Comparison of ENCODE assay signal across 11 cellular contexts in the genomic region with DNA sequence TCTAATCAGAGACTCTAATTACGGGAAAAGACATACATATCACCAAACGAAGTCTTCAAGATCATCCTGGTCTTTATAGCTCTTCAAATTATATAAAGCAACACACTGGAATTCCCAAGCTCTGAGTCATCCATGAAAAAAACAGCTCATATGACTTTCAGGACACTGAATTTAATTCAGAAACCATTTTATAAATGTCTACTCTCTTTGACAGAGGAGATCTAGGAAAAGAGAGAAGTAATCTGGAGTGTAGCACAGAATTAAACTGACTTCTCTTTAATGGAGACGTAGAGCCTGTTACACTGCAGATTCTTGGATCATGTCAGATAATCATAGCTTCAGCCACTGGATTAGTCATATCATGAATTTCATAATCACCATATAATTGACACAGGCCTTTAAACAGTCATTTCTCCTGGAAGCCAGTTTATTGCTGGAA.
DNase-seq lines count a peak whose midpoint lies in the region; ATAC-seq, FAIRE-seq and TF ChIP-seq lines count a peak whose summit lies in the region.
"Had no signal": no experiment of that assay in that cellular context is flagged by ENCODE, and none has a peak within 500 bp of the region (broad histone marks: within the 10 kb centered on the region; RNA-seq: fewer than 3 reads in every experiment).

No MANE protein-coding gene starts in this region.

- H3K4me3 Mint-ChIP-seq in type B pancreatic cell (no peak overlapping the region), Caco-2 (ENCODE audit: unreplicated experiment) (no peak overlapping the region)

- H3K9me3 ChIP-seq in mucosa of descending colon (no peaks in the 10 kb centered on the region), tibial nerve (peaks cover 0 to 5% (median 0%) of the 10 kb centered on the region in 4 donors), Caco-2 (0 out of 2 replicates have a peak, but pooled peaks cover 5% of the 10 kb centered on the region)
- H3K9me3 ChIP-seq: vagina had no signal

- no peak for TF ChIP-seq EP300 in tibial nerve (IDR thresholded peaks at IDR 0.05)

- H3K27ac Mint-ChIP-seq in type B pancreatic cell (no peak overlapping the region), Caco-2 (ENCODE audit: unreplicated experiment) (no peak overlapping the region)

- intact Hi-C loops in mucosa of descending colon (cut with DNase I, micrococcal nuclease): no loop called here
- intact Hi-C loops in Caco-2 (cut with micrococcal nuclease; ENCODE audit: unreplicated experiment): no loop called here

- TF ChIP-seq CTCF in bronchial epithelial cell (IDR thresholded peaks at IDR 0.05; ENCODE audit: insufficient read depth, low read length, severe bottlenecking) (no peak), mucosa of descending colon (IDR thresholded peaks at IDR 0.05) (no peak), type B pancreatic cell (conservative IDR thresholded peaks at IDR 0.05) (no peak), tibial nerve (IDR thresholded peaks at IDR 0.05) (no peak), Caco-2 (IDR thresholded peaks at IDR 0.05; ENCODE audit: insufficient read depth in 1 of 2, low read depth in 1 of 2, low read length in 1 of 2, severe bottlenecking in 1 of 2, unreplicated experiment in 1 of 2) (no peak)

- DNase-seq in COLO829 (ENCODE audit: low spot score): peak; percentile 78
- peak; percentile 57 for DNase-seq in NCI-H226
- DNase-seq in bronchial epithelial cell (ENCODE audit: low read depth): peak; percentile 87
- no peak for DNase-seq in mucosa of descending colon
- no peak for DNase-seq in type B pancreatic cell (ENCODE audit: extremely low spot score, unreplicated experiment)
- DNase-seq in tibial nerve (ENCODE audit: low spot score in 2 of 2): no peak
- no peak for DNase-seq in hypothalamus (lab: John Stamatoyannopoulos, UW)
- DNase-seq in Caco-2: no peak
- DNase-seq: DMS79, hippocampal formation had no signal

- H3K4me1 ChIP-seq in mucosa of descending colon (ENCODE audit: low read depth): no peaks in the 10 kb centered on the region
- no peaks in the 10 kb centered on the region for H3K4me1 ChIP-seq in tibial nerve
- no peaks in the 10 kb centered on the region for H3K4me1 ChIP-seq in Caco-2

- CTCF ChIA-PET in Caco-2 (lab: Charles Lee): interaction anchor here (1.1 to 2.0 kb wide), 4 partner anchors 9 to 126 kb away, joined by 3 to 8 read pairs (median 5); no protein-coding TSS in a partner anchor

- no peak for FAIRE-seq in bronchial epithelial cell (lab: Jason Lieb, UNC)

- POLR2A ChIA-PET in Caco-2 (lab: Charles Lee): no interaction called here

- H3K9me3 Mint-ChIP-seq in type B pancreatic cell (no peaks in the 10 kb centered on the region), Caco-2 (ENCODE audit: unreplicated experiment) (no peaks in the 10 kb centered on the region)

- H3K27ac ChIP-seq in tibial nerve: no peak overlapping the region
- H3K27ac ChIP-seq: vagina had no signal

- H3K4me3 ChIP-seq in bronchial epithelial cell (ENCODE audit: low read depth, low read length): no peak overlapping the region
- no peak overlapping the region for H3K4me3 ChIP-seq in mucosa of descending colon
- no peak overlapping the region for H3K4me3 ChIP-seq in tibial nerve
- no peak overlapping the region for H3K4me3 ChIP-seq in Caco-2 (ENCODE audit: low read depth, low read length)
- H3K4me3 ChIP-seq: vagina had no signal

- H3K36me3 Mint-ChIP-seq in type B pancreatic cell (no peaks in the 10 kb centered on the region), Caco-2 (ENCODE audit: insufficient read depth, unreplicated experiment) (no peaks in the 10 kb centered on the region)

- TF ChIP-seq POLR2A in tibial nerve (IDR thresholded peaks at IDR 0.05): no peak

- H3K27me3 Mint-ChIP-seq in type B pancreatic cell (no peaks in the 10 kb centered on the region), Caco-2 (ENCODE audit: insufficient read depth, unreplicated experiment) (peaks cover 5% of the 10 kb centered on the region)

- H3K36me3 ChIP-seq in bronchial epithelial cell (ENCODE audit: control insufficient read depth, insufficient read depth, low read length) (no peaks in the 10 kb centered on the region), mucosa of descending colon (ENCODE audit: low read depth) (no peaks in the 10 kb centered on the region), tibial nerve (no peaks in the 10 kb centered on the region), Caco-2 (ENCODE audit: control insufficient read depth, insufficient read depth, low read length) (no peaks in the 10 kb centered on the region)
- H3K36me3 ChIP-seq: vagina had no signal

- H3K4me1 Mint-ChIP-seq in type B pancreatic cell (ENCODE audit: unreplicated experiment): no peaks in the 10 kb centered on the region
- no peaks in the 10 kb centered on the region for H3K4me1 Mint-ChIP-seq in Caco-2 (ENCODE audit: low read depth, unreplicated experiment)

- ATAC-seq in mucosa of descending colon: peak; percentile 90

- no TSS peak for BruUV-seq in Caco-2 (replicated peaks; lab: Mats Ljungman, UMichigan)

- WGBS in tibial nerve, 2 donors: 43 to 51% methylated on average over 3 of the region's 3 CpGs

- no peaks in the 10 kb centered on the region for H3K27me3 ChIP-seq in bronchial epithelial cell (ENCODE audit: control insufficient read depth, insufficient read depth, low read length)
- H3K27me3 ChIP-seq in tibial nerve: no peaks in the 10 kb centered on the region
- H3K27me3 ChIP-seq in Caco-2 (replicated peaks; ENCODE audit: control insufficient read depth, insufficient read depth, low read length): no peaks in the 10 kb centered on the region
- H3K27me3 ChIP-seq: vagina had no signal

Comparison
In these comparisons a context has a peak if more than half of its experiments do, and no peak if none do; other contexts are left out.
1. DNase-seq: peak in COLO829 (single experiment), NCI-H226 (single experiment) and bronchial epithelial cell (single experiment); none in mucosa of descending colon (0 of 3), type B pancreatic cell (single experiment), tibial nerve (0 of 2), hypothalamus (0 of 51) and Caco-2 (0 of 2).